Comparison of ENCODE assay signal across 1 cellular context in genomic region chr16:85449195-85449884, GRCh38.
TF ChIP-seq lines count a peak whose summit lies in the region.

No MANE protein-coding gene starts in this region.

TF ChIP-seq in HepG2, 621 proteins besides CTCF, POLR2A, EP300 and RAD21 (continues in another document):
- TF ChIP-seq ZNF484 (CRISPR knock-in tag; IDR thresholded peaks at IDR 0.05; ENCODE audit: borderline replicate concordance, low read depth) (no peak), SIX1 (CRISPR knock-in tag; IDR thresholded peaks at IDR 0.05; ENCODE audit: borderline replicate concordance) (no peak), ZNF281 (CRISPR knock-in tag; IDR thresholded peaks at IDR 0.05; ENCODE audit: borderline replicate concordance) (peak; percentile 76), SP140L (CRISPR knock-in tag; IDR thresholded peaks at IDR 0.05; ENCODE audit: borderline replicate concordance) (no peak; the same call in 1 of the 2 replicates), DNMT3B (CRISPR knock-in tag; conservative IDR thresholded peaks at IDR 0.05) (no peak), JDP2 (CRISPR knock-in tag; IDR thresholded peaks at IDR 0.05; ENCODE audit: borderline replicate concordance) (no peak), FOXM1 (CRISPR knock-in tag; IDR thresholded peaks at IDR 0.05) (no peak), NFE2L2 (IDR thresholded peaks at IDR 0.05; ENCODE audit: low read length) (no peak), ZNF513 (CRISPR knock-in tag; conservative IDR thresholded peaks at IDR 0.05) (no peak), BCL3 (CRISPR knock-in tag; IDR thresholded peaks at IDR 0.05) (no peak), PATZ1 (CRISPR knock-in tag; IDR thresholded peaks at IDR 0.05) (no peak), THRA (CRISPR knock-in tag; IDR thresholded peaks at IDR 0.05; ENCODE audit: borderline replicate concordance) (no peak), ZBTB42 (CRISPR knock-in tag; IDR thresholded peaks at IDR 0.05) (no peak), SMAD3 (CRISPR knock-in tag; IDR thresholded peaks at IDR 0.05) (0 out of 2 replicates have a peak, but pooled peaks have one; percentile 13), CREB3 (CRISPR knock-in tag; IDR thresholded peaks at IDR 0.05) (peak; percentile 25), ZNF263 (CRISPR knock-in tag; IDR thresholded peaks at IDR 0.05) (no peak; the same call in 1 of the 2 replicates), ZSCAN21 (CRISPR knock-in tag; IDR thresholded peaks at IDR 0.05; ENCODE audit: borderline replicate concordance) (no peak), TRIM22 (IDR thresholded peaks at IDR 0.05) (no peak), MIXL1 (CRISPR knock-in tag; IDR thresholded peaks at IDR 0.05) (no peak), ZNF496 (CRISPR knock-in tag; IDR thresholded peaks at IDR 0.05; ENCODE audit: insufficient replicate concordance) (no peak), GLI4 (CRISPR knock-in tag; IDR thresholded peaks at IDR 0.05; ENCODE audit: borderline replicate concordance) (no peak), ZNF24 (IDR thresholded peaks at IDR 0.05) (no peak), KMT2B (CRISPR knock-in tag; IDR thresholded peaks at IDR 0.05) (no peak), KMT2A (CRISPR knock-in tag; IDR thresholded peaks at IDR 0.05) (0 out of 2 replicates have a peak, but pooled peaks have one; percentile 12), ZNF558 (CRISPR knock-in tag; IDR thresholded peaks at IDR 0.05; ENCODE audit: borderline replicate concordance) (0 out of 2 replicates have a peak, but pooled peaks have one; percentile 56), ZNF296 (CRISPR knock-in tag; conservative IDR thresholded peaks at IDR 0.05) (no peak), ZNF160 (CRISPR knock-in tag; IDR thresholded peaks at IDR 0.05) (no peak), ZNF382 (CRISPR knock-in tag; IDR thresholded peaks at IDR 0.05; ENCODE audit: borderline replicate concordance) (no peak), ZNF253 (CRISPR knock-in tag; IDR thresholded peaks at IDR 0.05; ENCODE audit: borderline replicate concordance) (no peak), MED8 (CRISPR knock-in tag; IDR thresholded peaks at IDR 0.05; ENCODE audit: insufficient replicate concordance) (no peak), MAFF (IDR thresholded peaks at IDR 0.05; ENCODE audit: low read depth, low read length) (no peak), ZNF781 (CRISPR knock-in tag; IDR thresholded peaks at IDR 0.05; ENCODE audit: borderline replicate concordance, not compliant biosample characterization) (no peak), ARID4A (CRISPR knock-in tag; IDR thresholded peaks at IDR 0.05; ENCODE audit: borderline replicate concordance) (peak; percentile 48; the same call in 1 of the 2 replicates), NFAT5 (CRISPR knock-in tag; IDR thresholded peaks at IDR 0.05) (no peak; the same call in none of the 2 replicates), ZNF367 (CRISPR knock-in tag; IDR thresholded peaks at IDR 0.05; ENCODE audit: borderline replicate concordance) (0 out of 2 replicates have a peak, but pooled peaks have one; percentile 74), AGO2 (optimal IDR thresholded peaks at IDR 0.05; ENCODE audit: low read depth, low read length) (no peak), ETV5 (CRISPR knock-in tag; IDR thresholded peaks at IDR 0.05; ENCODE audit: borderline replicate concordance) (peak; percentile 59), MYNN (CRISPR knock-in tag; IDR thresholded peaks at IDR 0.05; ENCODE audit: low read depth) (no peak)
